Comparison of ENCODE assay signal across 34 cellular contexts in genomic region chr2:240353086-240353798, GRCh38.
DNase-seq lines count a peak whose midpoint lies in the region; ATAC-seq, FAIRE-seq and TF ChIP-seq lines count a peak whose summit lies in the region.
"Had no signal": no experiment of that assay in that cellular context is flagged by ENCODE, and none has a peak within 500 bp of the region (broad histone marks: within the 10 kb centered on the region; RNA-seq: fewer than 3 reads in every experiment).

No MANE protein-coding gene starts in this region.

- intact Hi-C loops in HepG2 (cut with micrococcal nuclease; ENCODE audit: unreplicated experiment): no loop called here
- intact Hi-C loops in upper lobe of right lung (cut with DNase I): no loop called here

- no peaks in the 10 kb centered on the region for H3K9me3 ChIP-seq in RWPE2 (ENCODE audit: severe bottlenecking)
- H3K9me3 ChIP-seq in HepG2 (ENCODE audit: low read length): no peaks in the 10 kb centered on the region
- no peaks in the 10 kb centered on the region for H3K9me3 ChIP-seq in upper lobe of right lung
- H3K9me3 ChIP-seq: adrenal gland, MG63, testis had no signal

- H3K4me1 ChIP-seq in RWPE2 (ENCODE audit: insufficient read depth, poor library complexity, severe bottlenecking) (no peaks in the 10 kb centered on the region), HepG2 (ENCODE audit: insufficient read depth, low read length) (no peaks in the 10 kb centered on the region), upper lobe of right lung (no peaks in the 10 kb centered on the region)
- H3K4me1 ChIP-seq: adrenal gland, testis had no signal

- TF ChIP-seq POLR2A in HepG2 (IDR thresholded peaks at IDR 0.05; ENCODE audit: insufficient read depth in 1 of 2, low read depth in 2 of 2, low read length in 2 of 2): no peak

- 0 out of 2 replicates have a peak, but pooled peaks cover 6% of the 10 kb centered on the region for H4K20me1 ChIP-seq in HepG2 (ENCODE audit: insufficient read depth, low read length)

- TF ChIP-seq CTCF in RWPE2 (IDR thresholded peaks at IDR 0.05; ENCODE audit: poor library complexity, severe bottlenecking) (no peak), HepG2 (CRISPR knock-in tag; IDR thresholded peaks at IDR 0.05) (0 out of 2 replicates have a peak, but pooled peaks have one; percentile 6), upper lobe of right lung (IDR thresholded peaks at IDR 0.05) (no peak)

- no peak overlapping the region for H3K4me3 ChIP-seq in RWPE2 (ENCODE audit: severe bottlenecking)
- no peak overlapping the region for H3K4me3 ChIP-seq in HepG2 (replicated peaks in 1 of 3; ENCODE audit: insufficient read depth in 1 of 3, low read depth in 2 of 3, low read length in 3 of 3)
- H3K4me3 ChIP-seq in upper lobe of right lung: no peak overlapping the region
- H3K4me3 ChIP-seq: adrenal gland, MG63, PC-9, testis had no signal

- H3K27ac Mint-ChIP-seq in activated naive CD8-positive, alpha-beta T cell treated with anti-CD3 and anti-CD28 coated beads, Interleukin-2, amount 10 ng/mL, durations not matched to agents 7 days and 5 days: no peak overlapping the region
- H3K27ac Mint-ChIP-seq in activated naive CD8-positive, alpha-beta T cell treated with anti-CD3 and anti-CD28 coated beads for 36 hours: no peak overlapping the region
- H3K27ac Mint-ChIP-seq: activated CD4-positive, alpha-beta memory T cell treated with anti-CD3 and anti-CD28 coated beads for 36 hours; CD4-positive, alpha-beta T cell; naive thymus-derived CD4-positive, alpha-beta T cell; T-helper 2 cell treated with Interferon-gamma antibody and Interleukin-4, amounts not matched to agents 5 μg/mL and 100 μg/mL, for 36 hours had no signal

- POLR2A ChIA-PET in activated naive CD8-positive, alpha-beta T cell treated with anti-CD3 and anti-CD28 coated beads, Interleukin-2, amount 10 ng/mL, durations not matched to agents 7 days and 5 days (lab: Charles Lee): no interaction called here
- POLR2A ChIA-PET in HepG2 (lab: Yijun Ruan, JAX): no interaction called here

- no peak overlapping the region for H3K4me3 Mint-ChIP-seq in activated naive CD8-positive, alpha-beta T cell treated with anti-CD3 and anti-CD28 coated beads, Interleukin-2, amount 10 ng/mL, durations not matched to agents 7 days and 5 days
- H3K4me3 Mint-ChIP-seq in activated naive CD8-positive, alpha-beta T cell treated with anti-CD3 and anti-CD28 coated beads for 36 hours: no peak overlapping the region
- H3K4me3 Mint-ChIP-seq: activated CD4-positive, alpha-beta memory T cell treated with anti-CD3 and anti-CD28 coated beads for 36 hours; brain; CD4-positive, alpha-beta T cell; naive thymus-derived CD4-positive, alpha-beta T cell; T-helper 2 cell treated with Interferon-gamma antibody and Interleukin-4, amounts not matched to agents 5 μg/mL and 100 μg/mL, for 36 hours had no signal

- H3K4me2 ChIP-seq in HepG2 (ENCODE audit: low read depth, low read length): no peak overlapping the region
- H3K4me2 ChIP-seq: KMS-11, PC-9 had no signal

- no peak overlapping the region for H3K27ac ChIP-seq in RWPE2 (ENCODE audit: poor library complexity, severe bottlenecking)
- H3K27ac ChIP-seq in HepG2 (ENCODE audit: extremely low read length, insufficient read depth, low read length): no peak overlapping the region
- H3K27ac ChIP-seq in upper lobe of right lung: no peak overlapping the region
- H3K27ac ChIP-seq: adrenal gland, HL-60, KMS-11, PC-9, testis had no signal

- FAIRE-seq in HepG2 (lab: Jason Lieb, UNC): no peak
- FAIRE-seq: GM18507, GM19239, H1, keratinocyte, urothelium cell line had no signal

- TF ChIP-seq EP300 in HepG2 (IDR thresholded peaks at IDR 0.05; ENCODE audit: low read depth in 2 of 2, low read length in 2 of 2) (no peak), HepG2 (CRISPR knock-in tag; IDR thresholded peaks at IDR 0.05; ENCODE audit: borderline replicate concordance) (no peak)

- no peak overlapping the region for H2AFZ ChIP-seq in HepG2 (ENCODE audit: low read length)
- H2AFZ ChIP-seq: PC-9 had no signal

- ATAC-seq in activated naive CD8-positive, alpha-beta T cell treated with anti-CD3 and anti-CD28 coated beads, Interleukin-2, amount 10 ng/mL, durations not matched to agents 7 days and 5 days (ENCODE audit: low read depth): no peak
- ATAC-seq in RWPE2 (ENCODE audit: low read depth) (no peak), HepG2 (no peak; the same call in 1 of the 3 replicates), upper lobe of right lung (no peak), HG02970 (IDR thresholded peaks at IDR 0.05; ENCODE audit: low FRiP score, unreplicated experiment) (no peak)
- ATAC-seq: naive thymus-derived CD4-positive, alpha-beta T cell; Right ventricle myocardium inferior had no signal

- in situ Hi-C loops in HepG2 (cut with HindIII; ENCODE audit: extremely low pct_ligation_motif_present, low pct_unique_long_range_greater_than_20kb): no loop called here

- no TSS peak for BruUV-seq in HepG2 (replicated peaks; lab: Mats Ljungman, UMichigan)

- no peaks in the 10 kb centered on the region for H3K9me3 Mint-ChIP-seq in activated naive CD8-positive, alpha-beta T cell treated with anti-CD3 and anti-CD28 coated beads, Interleukin-2, amount 10 ng/mL, durations not matched to agents 7 days and 5 days
- H3K9me3 Mint-ChIP-seq in activated naive CD8-positive, alpha-beta T cell treated with anti-CD3 and anti-CD28 coated beads for 36 hours: no peaks in the 10 kb centered on the region
- H3K9me3 Mint-ChIP-seq: activated CD4-positive, alpha-beta memory T cell treated with anti-CD3 and anti-CD28 coated beads for 36 hours; CD4-positive, alpha-beta T cell; naive thymus-derived CD4-positive, alpha-beta T cell; T-helper 2 cell treated with Interferon-gamma antibody and Interleukin-4, amounts not matched to agents 5 μg/mL and 100 μg/mL, for 36 hours had no signal

- no peaks in the 10 kb centered on the region for H3K36me3 Mint-ChIP-seq in activated naive CD8-positive, alpha-beta T cell treated with anti-CD3 and anti-CD28 coated beads, Interleukin-2, amount 10 ng/mL, durations not matched to agents 7 days and 5 days
- H3K36me3 Mint-ChIP-seq in activated naive CD8-positive, alpha-beta T cell treated with anti-CD3 and anti-CD28 coated beads for 36 hours: no peaks in the 10 kb centered on the region
- H3K36me3 Mint-ChIP-seq: activated CD4-positive, alpha-beta memory T cell treated with anti-CD3 and anti-CD28 coated beads for 36 hours; brain; naive thymus-derived CD4-positive, alpha-beta T cell had no signal

- 35% methylated on average over 6 of the region's 18 CpGs for WGBS in HepG2 (ENCODE audit: low lambda C conversion rate)

- DNase-seq in activated naive CD8-positive, alpha-beta T cell treated with anti-CD3 and anti-CD28 coated beads, Interleukin-2, amount 10 ng/mL, durations not matched to agents 7 days and 5 days: peak; percentile 20
- no peak for DNase-seq in activated naive CD8-positive, alpha-beta T cell treated with anti-CD3 and anti-CD28 coated beads for 36 hours
- DNase-seq in RWPE2 (ENCODE audit: low spot score) (peak; percentile 57), HepG2 (ENCODE audit: low spot score) (no peak), upper lobe of right lung (peak; percentile 57), hepatic stellate cell (ENCODE audit: low spot score) (no peak)
- DNase-seq in effector CD4-positive, alpha-beta T cell: no peak
- DNase-seq: activated CD4-positive, alpha-beta memory T cell treated with anti-CD3 and anti-CD28 coated beads for 36 hours; activated CD4-positive, CD25-positive, alpha-beta regulatory T cell treated with anti-CD3 and anti-CD28 coated beads, Interleukin-2, amount 50 U/mL, for 72 hours; activated naive CD4-positive, alpha-beta T cell; adrenal gland; CD4-positive, alpha-beta T cell; effector CD8-positive, alpha-beta T cell; MG63; midbrain; naive thymus-derived CD4-positive, alpha-beta T cell; NCI-H2029 treated with DMSO at 0.1 percent for 48 hours; NCI-H2227 treated with DMSO at 0.1 percent for 48 hours; NCI-H526 treated with DMSO at 0.1 percent for 48 hours; nucleus accumbens; PC-9; stimulated activated naive CD4-positive, alpha-beta T cell; testis had no signal

- no peak for TF ChIP-seq RAD21 in HepG2 (CRISPR knock-in tag; IDR thresholded peaks at IDR 0.05)

- no peaks in the 10 kb centered on the region for H3K36me3 ChIP-seq in RWPE2 (ENCODE audit: low read depth)
- H3K36me3 ChIP-seq in HepG2 (replicated peaks in 1 of 2; ENCODE audit: control insufficient read depth in 1 of 2, insufficient read depth in 2 of 2, low read length in 2 of 2): no peaks in the 10 kb centered on the region
- no peaks in the 10 kb centered on the region for H3K36me3 ChIP-seq in upper lobe of right lung
- H3K36me3 ChIP-seq: adrenal gland, MG63 had no signal

- H3K27me3 ChIP-seq in RWPE2 (ENCODE audit: insufficient read depth, poor library complexity, severe bottlenecking): no peaks in the 10 kb centered on the region
- H3K27me3 ChIP-seq in HepG2 (ENCODE audit: control insufficient read depth in 1 of 2, insufficient read depth in 2 of 2, low read length in 2 of 2): peaks cover 24 to 88% of the 10 kb centered on the region in 2 experiments
- H3K27me3 ChIP-seq in upper lobe of right lung: peaks cover 1% of the 10 kb centered on the region
- H3K27me3 ChIP-seq: adrenal gland, MG63, testis had no signal

- H3K79me2 ChIP-seq in HepG2 (ENCODE audit: insufficient read depth, low read length): no peaks in the 10 kb centered on the region

- CTCF ChIA-PET in HepG2 (lab: Yijun Ruan, JAX; ENCODE audit: low intra/inter-chr PET ratio, low total read pairs): no interaction called here

- no peak overlapping the region for H3K9ac ChIP-seq in HepG2 (ENCODE audit: insufficient read depth, low read depth, low read length)
- H3K9ac ChIP-seq: KMS-11 had no signal

- H3K27me3 Mint-ChIP-seq in activated naive CD8-positive, alpha-beta T cell treated with anti-CD3 and anti-CD28 coated beads, Interleukin-2, amount 10 ng/mL, durations not matched to agents 7 days and 5 days: peaks cover 2% of the 10 kb centered on the region
- H3K27me3 Mint-ChIP-seq in activated naive CD8-positive, alpha-beta T cell treated with anti-CD3 and anti-CD28 coated beads for 36 hours: peaks cover 10% of the 10 kb centered on the region

- H3K4me1 Mint-ChIP-seq in activated naive CD8-positive, alpha-beta T cell treated with anti-CD3 and anti-CD28 coated beads, Interleukin-2, amount 10 ng/mL, durations not matched to agents 7 days and 5 days: no peaks in the 10 kb centered on the region
- peaks cover 2% of the 10 kb centered on the region for H3K4me1 Mint-ChIP-seq in activated naive CD8-positive, alpha-beta T cell treated with anti-CD3 and anti-CD28 coated beads for 36 hours
- H3K4me1 Mint-ChIP-seq: naive thymus-derived CD4-positive, alpha-beta T cell had no signal

TF ChIP-seq in HepG2, 621 proteins besides CTCF, POLR2A, EP300 and RAD21:
- TF ChIP-seq STAG1 (CRISPR knock-in tag; IDR thresholded peaks at IDR 0.05) (0 out of 2 replicates have a peak, but pooled peaks have one; percentile 6), DR1 (CRISPR knock-in tag; IDR thresholded peaks at IDR 0.05) (no peak)

Comparison
In these comparisons a context has a peak if more than half of its experiments do, and no peak if none do; other contexts are left out.
1. DNase-seq: peak in activated naive CD8-positive, alpha-beta T cell treated with anti-CD3 and anti-CD28 coated beads, Interleukin-2, amount 10 ng/mL, durations not matched to agents 7 days and 5 days (single experiment), RWPE2 (single experiment) and upper lobe of right lung (single experiment); none in activated naive CD8-positive, alpha-beta T cell treated with anti-CD3 and anti-CD28 coated beads for 36 hours (single experiment), HepG2 (single experiment), effector CD4-positive, alpha-beta T cell (single experiment) and hepatic stellate cell (single experiment).